In genomic region chr6:4270799-4271198, GRCh38 we compare ENCODE assay signal across 1 cellular context.
TF ChIP-seq lines count a peak whose summit lies in the region.

No MANE protein-coding gene starts in this region.

TF ChIP-seq in GM23338, 12 proteins besides CTCF, POLR2A, EP300 and RAD21 (continued from another document):
- no peak for TF ChIP-seq ZNF462 (CRISPR knock-in tag; IDR thresholded peaks at IDR 0.05)
- TF ChIP-seq REST (IDR thresholded peaks at IDR 0.05; ENCODE audit: unreplicated experiment), result no peak
- no peak for TF ChIP-seq EZH2phosphoT487 (IDR thresholded peaks at IDR 0.05; ENCODE audit: unreplicated experiment)
